Comparison of ENCODE assay signal across 22 cellular contexts in genomic region chr11:2732261-2732939, GRCh38. TPM values are rescaled to one million over a fixed set of nuclear protein-coding genes. Genes with fewer than 3 reads are reported as not detected.
DNase-seq lines count a peak whose midpoint lies in the region; ATAC-seq and TF ChIP-seq lines count a peak whose summit lies in the region.
"Had no signal": no experiment of that assay in that cellular context is flagged by ENCODE, and none has a peak within 500 bp of the region (broad histone marks: within the 10 kb centered on the region; RNA-seq: fewer than 3 reads in every experiment).

No MANE protein-coding gene starts in this region.

- WGBS in body of pancreas, 2 donors: 83 to 89% methylated on average over 26 to 30 of the region's 32 CpGs

- no peaks in the 10 kb centered on the region for H3K9me3 ChIP-seq in body of pancreas
- H3K9me3 ChIP-seq: colonic mucosa, spleen, upper lobe of right lung had no signal

- H3K27ac ChIP-seq in body of pancreas (peak overlapping the region in 3 of 4 donors; percentile 12 to 87 (median 87)), layer of hippocampus (ENCODE audit: low read depth, low read length) (peak overlapping the region; percentile 99)
- H3K27ac ChIP-seq: colonic mucosa, GM23248, spleen, upper lobe of right lung had no signal

- no peaks in the 10 kb centered on the region for H3K27me3 ChIP-seq in body of pancreas
- no peaks in the 10 kb centered on the region for H3K27me3 ChIP-seq in layer of hippocampus (ENCODE audit: control insufficient read depth, insufficient read depth, low read length)
- H3K27me3 ChIP-seq: colonic mucosa, spleen, upper lobe of right lung had no signal

- H3K27me3 Mint-ChIP-seq in progenitor cell of endocrine pancreas (no peaks in the 10 kb centered on the region), mesothelial cell of epicardium (ENCODE audit: low read depth) (no peaks in the 10 kb centered on the region)
- H3K27me3 Mint-ChIP-seq: activated naive CD8-positive, alpha-beta T cell treated with anti-CD3 and anti-CD28 coated beads, Interleukin-2, amount 10 ng/mL, durations not matched to agents 7 days and 5 days had no signal

- DNase-seq in COLO829 (ENCODE audit: low spot score) (peak; percentile 90), body of pancreas (no peak), progenitor cell of endocrine pancreas (ENCODE audit: low spot score, unreplicated experiment) (no peak), mesothelial cell of epicardium (ENCODE audit: low spot score in 2 of 2, unreplicated experiment in 2 of 2) (no peak)
- no peak for DNase-seq in stimulated activated CD4-positive, alpha-beta T cell treated with anti-CD3 and anti-CD28 coated beads, Interleukin-4, amount 100 ng/mL, for 1 hour
- DNase-seq: activated CD4-positive, alpha-beta T cell treated with anti-CD3 and anti-CD28 coated beads, Interleukin-2, amount 50 U/mL, for 48 hours; activated CD4-positive, CD25-positive, alpha-beta regulatory T cell; activated CD8-positive, alpha-beta memory T cell treated with anti-CD3 and anti-CD28 coated beads, Interleukin-2, amount 50 U/mL, for 48 hours; activated naive CD8-positive, alpha-beta T cell treated with anti-CD3 and anti-CD28 coated beads, Interleukin-2, amount 10 ng/mL, durations not matched to agents 7 days and 5 days; CD8-positive, alpha-beta T cell; colonic mucosa; GM23248; NCI-H187 treated with DMSO at 0.1 percent for 48 hours; NCI-H2227 treated with DMSO at 0.1 percent for 48 hours; spleen; stimulated activated CD4-positive, alpha-beta T cell treated with anti-CD3 and anti-CD28 coated beads, Interleukin-4, amount 100 ng/mL, for 24 hours; T1000; upper lobe of right lung had no signal

- intact Hi-C loops in body of pancreas (cut with DNase I): no loop called here

- ATAC-seq in body of pancreas (no peak), GM21367 (IDR thresholded peaks at IDR 0.05; ENCODE audit: unreplicated experiment) (no peak)
- ATAC-seq: CD8-positive, alpha-beta T cell; upper lobe of right lung had no signal

- H3K4me3 Mint-ChIP-seq in progenitor cell of endocrine pancreas (ENCODE audit: low read depth): peak overlapping the region; percentile 9
- H3K4me3 Mint-ChIP-seq in mesothelial cell of epicardium: no peak overlapping the region
- H3K4me3 Mint-ChIP-seq: activated naive CD8-positive, alpha-beta T cell treated with anti-CD3 and anti-CD28 coated beads, Interleukin-2, amount 10 ng/mL, durations not matched to agents 7 days and 5 days; brain; CD8-positive, alpha-beta T cell had no signal

- TF ChIP-seq POLR2A in body of pancreas (IDR thresholded peaks at IDR 0.05): no peak

- H3K4me3 ChIP-seq in body of pancreas: no peak overlapping the region
- H3K4me3 ChIP-seq: colonic mucosa, GM23248, spleen, upper lobe of right lung had no signal

- peaks cover 43% of the 10 kb centered on the region for H3K4me1 ChIP-seq in body of pancreas
- H3K4me1 ChIP-seq: spleen, upper lobe of right lung had no signal

- TF ChIP-seq CTCF in body of pancreas (IDR thresholded peaks at IDR 0.05) (no peak), progenitor cell of endocrine pancreas (IDR thresholded peaks at IDR 0.05; ENCODE audit: unreplicated experiment) (no peak), mesothelial cell of epicardium (IDR thresholded peaks at IDR 0.05; ENCODE audit: unreplicated experiment) (no peak)

- H3K36me3 Mint-ChIP-seq in progenitor cell of endocrine pancreas (ENCODE audit: insufficient read depth) (no peaks in the 10 kb centered on the region), mesothelial cell of epicardium (no peaks in the 10 kb centered on the region)
- H3K36me3 Mint-ChIP-seq: activated naive CD8-positive, alpha-beta T cell treated with anti-CD3 and anti-CD28 coated beads, Interleukin-2, amount 10 ng/mL, durations not matched to agents 7 days and 5 days; brain; CD8-positive, alpha-beta T cell had no signal

- H3K27ac Mint-ChIP-seq in progenitor cell of endocrine pancreas (peak overlapping the region; percentile 90), mesothelial cell of epicardium (no peak overlapping the region)
- H3K27ac Mint-ChIP-seq: activated naive CD8-positive, alpha-beta T cell treated with anti-CD3 and anti-CD28 coated beads, Interleukin-2, amount 10 ng/mL, durations not matched to agents 7 days and 5 days; activated T-helper 2 cell treated with anti-CD3 and anti-CD28 coated beads, Interferon-gamma antibody, Interleukin-2, Interleukin-4, amounts not matched to agents 10 μg/mL and 5 μg/mL and 100 μg/mL, durations not matched to agents 14 hours and 24 hours and 36 hours; CD8-positive, alpha-beta T cell had no signal

- H3K4me1 Mint-ChIP-seq in progenitor cell of endocrine pancreas (ENCODE audit: low read depth) (peaks cover 48% of the 10 kb centered on the region), mesothelial cell of epicardium (peaks cover 45% of the 10 kb centered on the region)
- H3K4me1 Mint-ChIP-seq: activated naive CD8-positive, alpha-beta T cell treated with anti-CD3 and anti-CD28 coated beads, Interleukin-2, amount 10 ng/mL, durations not matched to agents 7 days and 5 days had no signal

- no peaks in the 10 kb centered on the region for H3K36me3 ChIP-seq in body of pancreas (replicated peaks in 1 of 2; ENCODE audit: insufficient read depth in 1 of 2, low read depth in 2 of 2)
- H3K36me3 ChIP-seq: colonic mucosa, spleen, upper lobe of right lung had no signal

- H3K9me3 Mint-ChIP-seq in progenitor cell of endocrine pancreas (ENCODE audit: low read depth) (no peaks in the 10 kb centered on the region), mesothelial cell of epicardium (no peaks in the 10 kb centered on the region)
- H3K9me3 Mint-ChIP-seq: activated naive CD8-positive, alpha-beta T cell treated with anti-CD3 and anti-CD28 coated beads, Interleukin-2, amount 10 ng/mL, durations not matched to agents 7 days and 5 days; activated T-helper 2 cell treated with anti-CD3 and anti-CD28 coated beads, Interferon-gamma antibody, Interleukin-2, Interleukin-4, amounts not matched to agents 10 μg/mL and 5 μg/mL and 100 μg/mL, durations not matched to agents 14 hours and 24 hours and 36 hours; CD8-positive, alpha-beta T cell had no signal

RNA-seq across cellular contexts. Expression of gene KCNQ1OT1, which starts 32.6 kb away (rescaled TPM):
- total RNA-seq in body of pancreas (1 to 10 TPM; 3.6 to 9.2 TPM), progenitor cell of endocrine pancreas (18.0 and 18.7 TPM in 2 replicates), mesothelial cell of epicardium (30.5 to 35.1 TPM (median 31.9 TPM) in 3 replicates)
